In genomic region chr17:67879662-67880061, GRCh38 we compare ENCODE assay signal across 11 cellular contexts.
"Had no signal": no experiment of that assay in that cellular context is flagged by ENCODE, and none has a peak within 500 bp of the region (broad histone marks: within the 10 kb centered on the region; RNA-seq: fewer than 3 reads in every experiment).

No MANE protein-coding gene starts in this region.

- H3K27ac ChIP-seq: sigmoid colon, spleen had no signal

- ATAC-seq: activated CD8-positive, alpha-beta T cell treated with anti-CD3 and anti-CD28 coated beads, Interleukin-2, amount 10 ng/mL, durations not matched to agents 7 days and 5 days had no signal

- H3K27me3 ChIP-seq: sigmoid colon, spleen had no signal

- H3K4me3 ChIP-seq: sigmoid colon, spleen had no signal

- H3K4me1 ChIP-seq: sigmoid colon, spleen had no signal

- H3K9me3 ChIP-seq: sigmoid colon, spleen had no signal

- DNase-seq: activated CD4-positive, alpha-beta T cell treated with anti-CD3 and anti-CD28 coated beads for 48 hours; activated CD8-positive, alpha-beta memory T cell treated with anti-CD3 and anti-CD28 coated beads, Interleukin-2, amount 50 U/mL, for 4 hours; activated CD8-positive, alpha-beta T cell treated with anti-CD3 and anti-CD28 coated beads, Interleukin-2, amount 10 ng/mL, durations not matched to agents 7 days and 5 days; activated gamma-delta T cell; activated T-cell treated with anti-CD3 and anti-CD28 coated beads, Interleukin-2, amount 50 U/mL, for 48 hours; amniotic stem cell; caudate nucleus; kidney glomerular epithelial cell; mesenchymal stem cell; sigmoid colon; spleen had no signal
